8 cellular contexts compared by ENCODE assay signal in the genomic region with DNA sequence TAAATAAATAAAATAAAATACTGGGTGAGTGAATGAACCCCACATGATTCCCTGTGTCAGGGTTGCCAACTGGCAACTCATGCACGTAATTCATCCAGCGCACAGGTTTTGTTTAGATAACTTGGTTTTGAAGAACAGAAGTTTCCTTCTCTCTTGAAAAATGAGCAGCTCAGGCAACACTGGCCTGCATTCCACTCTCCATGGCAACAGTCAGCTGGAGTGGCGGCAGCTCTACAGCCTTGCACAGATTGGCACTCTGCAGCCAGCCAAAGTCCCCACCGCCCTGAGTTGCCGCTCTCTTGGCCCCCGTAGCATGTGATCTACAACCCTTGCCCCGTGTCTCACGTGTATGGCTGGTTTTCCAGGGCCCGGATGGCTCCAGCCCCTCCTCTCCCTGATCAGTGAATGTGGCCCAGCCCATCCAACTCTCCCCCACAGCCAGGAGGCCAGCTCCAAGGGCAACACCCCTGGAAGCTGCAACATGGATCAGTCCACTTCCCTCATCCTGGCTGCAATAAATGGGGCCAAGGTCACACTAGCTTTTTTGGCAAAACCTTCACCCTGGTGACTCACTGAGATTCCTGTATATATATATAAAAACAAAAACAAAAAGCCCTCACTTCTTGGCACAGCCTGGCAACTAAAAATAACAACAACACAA. TPM values are rescaled to one million over a fixed set of nuclear protein-coding genes. Genes with fewer than 3 reads are reported as not detected.
DNase-seq lines count a peak whose midpoint lies in the region; ATAC-seq lines count a peak whose summit lies in the region.
"Not testable (repeated sequence)": the region's sequence is repeated elsewhere in the genome, so short reads cannot be mapped to it uniquely, and the experiment has no call there.
"Had no signal": no experiment of that assay in that cellular context is flagged by ENCODE, and none has a peak within 500 bp of the region (broad histone marks: within the 10 kb centered on the region; RNA-seq: fewer than 3 reads in every experiment).

No MANE protein-coding gene starts in this region.

- H3K9me3 ChIP-seq in SJSA1 (replicated peaks): not testable (repeated sequence)

- not testable (repeated sequence) for H3K27me3 ChIP-seq in SJSA1 (replicated peaks); mesendoderm (ENCODE audit: insufficient read depth, low read length, poor library complexity)

- H3K36me3 ChIP-seq in SJSA1; mesendoderm (ENCODE audit: control insufficient read depth, insufficient read depth, low read length): not testable (repeated sequence)

- H2BK5ac ChIP-seq in mesendoderm (ENCODE audit: low read length): not testable (repeated sequence)

- not testable (repeated sequence) for H3K4ac ChIP-seq in mesendoderm (ENCODE audit: low read depth, low read length)

- not testable (repeated sequence) for H4K8ac ChIP-seq in mesendoderm (ENCODE audit: low read depth, low read length)

- H3K4me1 ChIP-seq in SJSA1 (replicated peaks); mesendoderm (ENCODE audit: control insufficient read depth, low read depth, low read length): not testable (repeated sequence)

- not testable (repeated sequence) for H2BK15ac ChIP-seq in mesendoderm (replicated peaks; ENCODE audit: low read depth)

- intact Hi-C loops in head of caudate nucleus (cut with DNase I); sciatic nerve (cut with DNase I): not testable (repeated sequence)

- DNase-seq in ELR (ENCODE audit: low read depth) (peak; percentile 85), NCI-H1417 (lab: John Stamatoyannopoulos, UW) (peak in 2 of 3 experiments; percentile 9 to 43), SJSA1 (ENCODE audit: low read depth in 1 of 2, low spot score in 2 of 2) (peak; percentile 57 to 62), cerebellar cortex (ENCODE audit: low spot score) (peak; percentile 80), head of caudate nucleus (peak in 39 of 42 donors; percentile 9 to 76 (median 50)), mesendoderm (peak; percentile 85), sciatic nerve (ENCODE audit: low spot score) (peak; percentile 67)

- H3K79me2 ChIP-seq in mesendoderm (ENCODE audit: control insufficient read depth, insufficient read depth, low read length): not testable (repeated sequence)

- not testable (repeated sequence) for ATAC-seq in sciatic nerve

- no CpG with 5 or more reads among the region's 9 CpGs for WGBS in mesendoderm (ENCODE audit: extremely low coverage, insufficient coverage, low lambda C conversion rate)

- not testable (repeated sequence) for H3K79me1 ChIP-seq in mesendoderm (ENCODE audit: low read length)

- H2AK5ac ChIP-seq in mesendoderm (ENCODE audit: low read length): not testable (repeated sequence)

- H3K18ac ChIP-seq in mesendoderm (ENCODE audit: low read length): not testable (repeated sequence)

- H3K56ac ChIP-seq in mesendoderm (ENCODE audit: low read length): not testable (repeated sequence)

- not testable (repeated sequence) for H4K5ac ChIP-seq in mesendoderm (ENCODE audit: low read length)

- H3K23ac ChIP-seq in mesendoderm (ENCODE audit: low read length): not testable (repeated sequence)

- not testable (repeated sequence) for H3K4me3 ChIP-seq in SJSA1; mesendoderm (ENCODE audit: low read length)

- peak overlapping the region; percentile 66; the same call in 1 of the 2 replicates for H3K27ac ChIP-seq in SJSA1
- not testable (repeated sequence) for H3K27ac ChIP-seq in mesendoderm (ENCODE audit: low read depth, low read length)

- not testable (repeated sequence) for H3K9ac ChIP-seq in mesendoderm (ENCODE audit: low read length)

- not testable (repeated sequence) for H2BK120ac ChIP-seq in mesendoderm (ENCODE audit: low read depth, low read length)

- H3K4me2 ChIP-seq in mesendoderm (ENCODE audit: low read length): not testable (repeated sequence)

RNA-seq across cellular contexts. Expression of gene AQP7, which starts 11.1 kb away (rescaled TPM):
- not detected in 2 replicates for total RNA-seq in SJSA1 (2014; rRNA removed; shearing (Covaris generic))
- not detected for polyA plus RNA-seq in mesendoderm (2013, experiment 1 of 2)
- polyA plus RNA-seq in mesendoderm (2013, experiment 2 of 2): not detected
- total RNA-seq in sciatic nerve: 36.7 TPM
- total RNA-seq: activated CD4-positive, alpha-beta T cell treated with anti-CD3 and anti-CD28 coated beads for 36 hours had no signal

RNA-seq across cellular contexts. Expression of gene AQP3, which starts 56.2 kb away (rescaled TPM):
- not detected in 2 replicates for total RNA-seq in SJSA1 (2014; rRNA removed; shearing (Covaris generic))
- polyA plus RNA-seq in mesendoderm (2013, experiment 1 of 2): 2.6 TPM
- 2.9 TPM for polyA plus RNA-seq in mesendoderm (2013, experiment 2 of 2)
- total RNA-seq in sciatic nerve: 23.7 TPM

Comparison
In these comparisons a context has a peak if more than half of its experiments do, and no peak if none do; other contexts are left out.
1. DNase-seq: peak in every context shown above with its lines; median percentile 85 in ELR; 85 in mesendoderm; 80 in cerebellar cortex; 67 in sciatic nerve; 60 in SJSA1; 50 in head of caudate nucleus; 26 in NCI-H1417.
2. RNA of gene AQP7, which starts 11.1 kb away (total RNA-seq): 36.7 TPM in sciatic nerve (single experiment); not detected in SJSA1; every median in the first group is over 10 times any median in the second.
3. RNA of gene AQP3, which starts 56.2 kb away (total RNA-seq): 23.7 TPM in sciatic nerve (single experiment); not detected in SJSA1; every median in the first group is over 10 times any median in the second.